In genomic region chr5:150180241-150181027, GRCh38 we compare ENCODE assay signal across 10 cellular contexts. TPM values are rescaled to one million over a fixed set of nuclear protein-coding genes. Genes with fewer than 3 reads are reported as not detected.
A peak's percentile ranks its signal among the peaks of the same experiment; 100 is the strongest.
DNase-seq lines count a peak whose midpoint lies in the region; ATAC-seq and TF ChIP-seq lines count a peak whose summit lies in the region.
"Had no signal": no experiment of that assay in that cellular context is flagged by ENCODE, and none has a peak within 500 bp of the region (broad histone marks: within the 10 kb centered on the region; RNA-seq: fewer than 3 reads in every experiment).

No MANE protein-coding gene starts in this region.

- DNase-seq in NOMO-1 (lab: John Stamatoyannopoulos, UW; ENCODE audit: unreplicated experiment in 2 of 2) (peak; percentile 61 to 76), mesothelial cell of epicardium (ENCODE audit: low spot score in 2 of 2, unreplicated experiment in 2 of 2) (no peak), T-helper 9 cell (no peak)
- DNase-seq in activated naive CD4-positive, alpha-beta T cell treated with anti-CD3 and anti-CD28 coated beads, Interleukin-2, amount 50 U/mL, for 72 hours (ENCODE audit: low spot score in 2 of 2) = no peak
- DNase-seq in stimulated activated CD4-positive, alpha-beta T cell treated with anti-CD3 and anti-CD28 coated beads, Interleukin-15, amount 100 ng/mL, for 24 hours = no peak
- DNase-seq: NCI-H226 had no signal

- H3K27me3 Mint-ChIP-seq in mesothelial cell of epicardium (ENCODE audit: low read depth) = no peaks in the 10 kb centered on the region
- H3K27me3 Mint-ChIP-seq: activated naive CD4-positive, alpha-beta T cell treated with anti-CD3 and anti-CD28 coated beads, Interleukin-2, amount 50 U/mL, for 24 hours had no signal

- peaks cover 6% of the 10 kb centered on the region for H3K4me1 Mint-ChIP-seq in mesothelial cell of epicardium
- H3K4me1 Mint-ChIP-seq: activated naive CD4-positive, alpha-beta T cell treated with anti-CD3 and anti-CD28 coated beads, Interleukin-2, amount 50 U/mL, for 24 hours had no signal

- H3K27me3 ChIP-seq in duodenal mucosa (ENCODE audit: control insufficient read depth in 1 of 2, insufficient read depth in 2 of 2, low read length in 2 of 2) = no peaks in the 10 kb centered on the region

- H3K4me3 ChIP-seq in duodenal mucosa (ENCODE audit: low read depth in 1 of 2, low read length in 2 of 2) = no peak overlapping the region

- peak overlapping the region; percentile 60 for H3K27ac ChIP-seq in duodenal mucosa (ENCODE audit: low read depth, low read length)
- H3K27ac ChIP-seq in temporal lobe (ENCODE audit: low read depth, low read length) = peak overlapping the region; percentile 48

- H3K4me1 ChIP-seq in duodenal mucosa (ENCODE audit: control insufficient read depth in 1 of 2, insufficient read depth in 2 of 2, low read length in 2 of 2) = peaks cover 85 to 98% of the 10 kb centered on the region in 2 donors

- ATAC-seq in GM21515 (IDR thresholded peaks at IDR 0.05; ENCODE audit: unreplicated experiment) = no peak
- ATAC-seq in activated naive CD4-positive, alpha-beta T cell treated with anti-CD3 and anti-CD28 coated beads, Interleukin-2, amount 50 U/mL, for 72 hours = no peak

- no peak for TF ChIP-seq CTCF in mesothelial cell of epicardium (IDR thresholded peaks at IDR 0.05; ENCODE audit: unreplicated experiment)

- no peaks in the 10 kb centered on the region for H3K36me3 Mint-ChIP-seq in mesothelial cell of epicardium
- H3K36me3 Mint-ChIP-seq in activated naive CD4-positive, alpha-beta T cell treated with anti-CD3 and anti-CD28 coated beads, Interleukin-2, amount 50 U/mL, for 72 hours = no peaks in the 10 kb centered on the region
- H3K36me3 Mint-ChIP-seq: activated naive CD4-positive, alpha-beta T cell treated with anti-CD3 and anti-CD28 coated beads, Interleukin-2, amount 50 U/mL, for 24 hours had no signal

- H3K9me3 Mint-ChIP-seq in mesothelial cell of epicardium = no peaks in the 10 kb centered on the region
- H3K9me3 Mint-ChIP-seq in activated naive CD4-positive, alpha-beta T cell treated with anti-CD3 and anti-CD28 coated beads, Interleukin-2, amount 50 U/mL, for 72 hours = no peaks in the 10 kb centered on the region
- H3K9me3 Mint-ChIP-seq: activated naive CD4-positive, alpha-beta T cell treated with anti-CD3 and anti-CD28 coated beads, Interleukin-2, amount 50 U/mL, for 24 hours had no signal

- H3K4me3 Mint-ChIP-seq in mesothelial cell of epicardium = no peak overlapping the region
- H3K4me3 Mint-ChIP-seq: activated naive CD4-positive, alpha-beta T cell treated with anti-CD3 and anti-CD28 coated beads, Interleukin-2, amount 50 U/mL, for 24 hours had no signal

- no peaks in the 10 kb centered on the region for H3K9me3 ChIP-seq in duodenal mucosa (ENCODE audit: control insufficient read depth in 1 of 2, low read length in 2 of 2)

- peak overlapping the region; percentile 24 to 25 for H3K9ac ChIP-seq in duodenal mucosa (ENCODE audit: low read depth in 1 of 2, low read length in 2 of 2)

- H3K27ac Mint-ChIP-seq in mesothelial cell of epicardium = peak overlapping the region; percentile 76
- H3K27ac Mint-ChIP-seq in activated naive CD4-positive, alpha-beta T cell treated with anti-CD3 and anti-CD28 coated beads, Interleukin-2, amount 50 U/mL, for 72 hours = peak overlapping the region in 1 of 2 donors; percentile 63
- H3K27ac Mint-ChIP-seq: activated naive CD4-positive, alpha-beta T cell treated with anti-CD3 and anti-CD28 coated beads, Interleukin-2, amount 50 U/mL, for 24 hours had no signal

- peaks cover 5 to 13% of the 10 kb centered on the region in 2 donors for H3K36me3 ChIP-seq in duodenal mucosa (ENCODE audit: control insufficient read depth in 1 of 2, insufficient read depth in 2 of 2, low read length in 2 of 2)

RNA-seq across cellular contexts. Expression of gene SLC6A7, which starts 9.4 kb away (rescaled TPM):
- total RNA-seq in mesothelial cell of epicardium (not detected in 3 replicates), temporal lobe (1.5 TPM)
- total RNA-seq in activated naive CD4-positive, alpha-beta T cell treated with anti-CD3 and anti-CD28 coated beads, Interleukin-2, amount 50 U/mL, for 72 hours = not detected

RNA-seq across cellular contexts. Expression of gene CDX1, which starts 13.9 kb away (rescaled TPM):
- total RNA-seq in mesothelial cell of epicardium (0.51 to 1.1 TPM (median 0.68 TPM) in 3 replicates), temporal lobe (not detected)
- not detected for total RNA-seq in activated naive CD4-positive, alpha-beta T cell treated with anti-CD3 and anti-CD28 coated beads, Interleukin-2, amount 50 U/mL, for 72 hours

RNA-seq across cellular contexts. Expression of gene PDGFRB, which starts 24.8 kb away (rescaled TPM):
- total RNA-seq in mesothelial cell of epicardium (100 to 105 TPM (median 102 TPM) in 3 replicates), temporal lobe (19.4 TPM)
- total RNA-seq in activated naive CD4-positive, alpha-beta T cell treated with anti-CD3 and anti-CD28 coated beads, Interleukin-2, amount 50 U/mL, for 72 hours = under 1 TPM; 0.64 to 0.89 TPM

Comparison
In these comparisons a context has a peak if more than half of its experiments do, and no peak if none do; other contexts are left out.
1. DNase-seq: peak in NOMO-1 (2 of 2); none in mesothelial cell of epicardium (0 of 2), activated naive CD4-positive, alpha-beta T cell treated with anti-CD3 and anti-CD28 coated beads, Interleukin-2, amount 50 U/mL, for 72 hours (0 of 2), stimulated activated CD4-positive, alpha-beta T cell treated with anti-CD3 and anti-CD28 coated beads, Interleukin-15, amount 100 ng/mL, for 24 hours (single experiment) and T-helper 9 cell (single experiment).
2. RNA of gene PDGFRB, which starts 24.8 kb away (total RNA-seq): 100 to 105 TPM in mesothelial cell of epicardium and 19.4 TPM in temporal lobe (single experiment); 0.64 to 0.89 TPM in activated naive CD4-positive, alpha-beta T cell treated with anti-CD3 and anti-CD28 coated beads, Interleukin-2, amount 50 U/mL, for 72 hours; every median in the first group is over 10 times any median in the second.